Comparison of ENCODE assay signal across 23 cellular contexts in the genomic region with DNA sequence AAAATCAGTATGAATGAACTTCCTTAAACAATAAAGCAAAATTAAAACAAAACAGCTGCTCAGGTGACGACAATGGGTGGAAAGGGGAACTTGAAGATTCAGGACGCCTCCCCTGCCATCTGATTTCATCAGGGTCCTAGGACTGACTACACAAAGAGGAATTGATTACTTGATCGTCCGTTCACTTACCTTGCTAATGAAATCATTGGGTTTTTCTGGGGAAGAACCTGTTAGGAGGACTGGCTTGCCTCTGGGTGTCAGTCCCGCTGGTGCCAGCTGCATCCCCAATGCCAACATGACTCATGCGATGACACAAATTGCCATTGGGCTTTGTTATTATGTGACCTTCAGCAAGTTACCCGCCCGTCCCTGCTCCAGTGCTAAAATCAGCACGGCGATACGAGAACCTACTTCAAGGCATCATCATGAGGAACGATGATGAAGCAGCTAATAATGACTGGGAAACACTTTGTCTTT.
A peak's percentile ranks its signal among the peaks of the same experiment; 100 is the strongest.
DNase-seq lines count a peak whose midpoint lies in the region; ATAC-seq and TF ChIP-seq lines count a peak whose summit lies in the region.
"Had no signal": no experiment of that assay in that cellular context is flagged by ENCODE, and none has a peak within 500 bp of the region (broad histone marks: within the 10 kb centered on the region; RNA-seq: fewer than 3 reads in every experiment).

No MANE protein-coding gene starts in this region.

- CTCF ChIA-PET in A673 (lab: Charles Lee) = no interaction called here

- H3K4me3 ChIP-seq in RWPE2 (ENCODE audit: severe bottlenecking) (no peak overlapping the region), upper lobe of right lung (no peak overlapping the region), A673 (ENCODE audit: low read depth, low read length, poor library complexity, severe bottlenecking) (no peak overlapping the region)
- H3K4me3 ChIP-seq: colonic mucosa, lung, stomach had no signal

- H3K36me3 Mint-ChIP-seq in memory B cell = peaks cover 1% of the 10 kb centered on the region
- H3K36me3 Mint-ChIP-seq: activated naive CD8-positive, alpha-beta T cell treated with anti-CD3 and anti-CD28 coated beads for 36 hours had no signal

- H3K4me3 Mint-ChIP-seq in memory B cell = no peak overlapping the region
- H3K4me3 Mint-ChIP-seq: activated naive CD8-positive, alpha-beta T cell treated with anti-CD3 and anti-CD28 coated beads for 36 hours; activated T-helper 1 cell treated with anti-CD3 and anti-CD28 coated beads, Interleukin-12 subunit alpha, Interleukin-12 subunit beta, Interleukin-2, Interleukin-4 antibody, amounts not matched to agents 30 ng/mL and 10 ng/mL and 1 ng/mL, durations not matched to agents 14 hours and 24 hours and 36 hours; brain had no signal

- POLR2A ChIA-PET in A673 (lab: Charles Lee; ENCODE audit: low non-redundant PET) = no interaction called here

- H3K9me3 Mint-ChIP-seq in memory B cell = no peaks in the 10 kb centered on the region
- H3K9me3 Mint-ChIP-seq: activated naive CD8-positive, alpha-beta T cell treated with anti-CD3 and anti-CD28 coated beads for 36 hours; activated T-helper 1 cell treated with anti-CD3 and anti-CD28 coated beads, Interleukin-12 subunit alpha, Interleukin-12 subunit beta, Interleukin-2, Interleukin-4 antibody, amounts not matched to agents 30 ng/mL and 10 ng/mL and 1 ng/mL, durations not matched to agents 14 hours and 24 hours and 36 hours; brain had no signal

- H3K4me1 Mint-ChIP-seq in memory B cell = peaks cover 6% of the 10 kb centered on the region
- H3K4me1 Mint-ChIP-seq: activated naive CD8-positive, alpha-beta T cell treated with anti-CD3 and anti-CD28 coated beads for 36 hours had no signal

- H3K27me3 ChIP-seq in RWPE2 (ENCODE audit: insufficient read depth, poor library complexity, severe bottlenecking) (no peaks in the 10 kb centered on the region), upper lobe of right lung (no peaks in the 10 kb centered on the region), A673 (replicated peaks; ENCODE audit: insufficient read depth, low read depth, low read length, poor library complexity) (no peaks in the 10 kb centered on the region)
- H3K27me3 ChIP-seq: colonic mucosa, foreskin keratinocyte, stomach had no signal

- DNase-seq in SKM-1 treated with dmso at 0.1 percent for 144 hours (lab: John Stamatoyannopoulos, UW; ENCODE audit: unreplicated experiment) (peak; percentile 14), SKM-1 (lab: John Stamatoyannopoulos, UW; ENCODE audit: unreplicated experiment) (no peak), RWPE2 (ENCODE audit: low spot score) (peak; percentile 19), memory B cell (ENCODE audit: low spot score in 2 of 2) (peak in 1 of 2 donors; percentile 15), upper lobe of right lung (no peak), A673 (ENCODE audit: low spot score) (no peak)
- no peak for DNase-seq in effector CD8-positive, alpha-beta T cell (lab: John Stamatoyannopoulos, UW)
- DNase-seq: 8988T; activated naive CD8-positive, alpha-beta T cell treated with anti-CD3 and anti-CD28 coated beads for 36 hours; colonic mucosa; foreskin keratinocyte; kidney; MM.1S; NCI-H2029; NCI-H524; posterior cingulate gyrus; stomach; T-helper 9 cell had no signal

- H3K9me3 ChIP-seq in RWPE2 (ENCODE audit: severe bottlenecking) = no peaks in the 10 kb centered on the region
- no peaks in the 10 kb centered on the region for H3K9me3 ChIP-seq in upper lobe of right lung
- H3K9me3 ChIP-seq in A673 (ENCODE audit: low read depth, low read length, poor library complexity, severe bottlenecking) = no peaks in the 10 kb centered on the region
- H3K9me3 ChIP-seq: colonic mucosa, stomach had no signal

- peaks cover 1% of the 10 kb centered on the region for H3K27me3 Mint-ChIP-seq in memory B cell
- H3K27me3 Mint-ChIP-seq: activated naive CD8-positive, alpha-beta T cell treated with anti-CD3 and anti-CD28 coated beads for 36 hours; brain had no signal

- BruUV-seq in A673 (replicated peaks; lab: Mats Ljungman, UMichigan) = no TSS peak

- TF ChIP-seq CTCF in RWPE2 (IDR thresholded peaks at IDR 0.05; ENCODE audit: poor library complexity, severe bottlenecking) (no peak), upper lobe of right lung (IDR thresholded peaks at IDR 0.05) (no peak), A673 (conservative IDR thresholded peaks at IDR 0.05; ENCODE audit: low read depth, low read length) (no peak)

- peak overlapping the region; percentile 9 for H3K27ac Mint-ChIP-seq in memory B cell
- H3K27ac Mint-ChIP-seq: activated naive CD8-positive, alpha-beta T cell treated with anti-CD3 and anti-CD28 coated beads for 36 hours; activated T-helper 1 cell treated with anti-CD3 and anti-CD28 coated beads, Interleukin-12 subunit alpha, Interleukin-12 subunit beta, Interleukin-2, Interleukin-4 antibody, amounts not matched to agents 30 ng/mL and 10 ng/mL and 1 ng/mL, durations not matched to agents 14 hours and 24 hours and 36 hours had no signal

- ATAC-seq in RWPE2 (ENCODE audit: low read depth) (no peak), memory B cell (ENCODE audit: low read depth) (peak; percentile 90), upper lobe of right lung (peak; percentile 39), GM21515 (IDR thresholded peaks at IDR 0.05; ENCODE audit: unreplicated experiment) (no peak)
- ATAC-seq: activated CD4-positive, CD25-positive, alpha-beta regulatory T cell treated with anti-CD3 and anti-CD28 coated beads, Interleukin-2, amount 50 U/mL, for 24 hours; foreskin keratinocyte had no signal

- H3K4me1 ChIP-seq in RWPE2 (ENCODE audit: insufficient read depth, poor library complexity, severe bottlenecking) (peaks cover 11% of the 10 kb centered on the region), upper lobe of right lung (no peaks in the 10 kb centered on the region), A673 (ENCODE audit: insufficient read depth, low read length, poor library complexity, severe bottlenecking) (no peaks in the 10 kb centered on the region)
- H3K4me1 ChIP-seq: colonic mucosa, foreskin keratinocyte had no signal

- H3K36me3 ChIP-seq in RWPE2 (ENCODE audit: low read depth) (no peaks in the 10 kb centered on the region), upper lobe of right lung (no peaks in the 10 kb centered on the region), A673 (ENCODE audit: insufficient read depth, low read length, poor library complexity, severe bottlenecking) (no peaks in the 10 kb centered on the region)
- H3K36me3 ChIP-seq: colonic mucosa, stomach had no signal

- intact Hi-C loops in upper lobe of right lung (cut with DNase I) = no loop called here
- intact Hi-C loops in A673 (cut with micrococcal nuclease; ENCODE audit: unreplicated experiment) = no loop called here

- H3K27ac ChIP-seq in RWPE2 (ENCODE audit: poor library complexity, severe bottlenecking) = no peak overlapping the region
- H3K27ac ChIP-seq in upper lobe of right lung = no peak overlapping the region
- no peak overlapping the region for H3K27ac ChIP-seq in A673 (ENCODE audit: low read depth, low read length, poor library complexity, severe bottlenecking)
- H3K27ac ChIP-seq: colonic mucosa, foreskin keratinocyte, stomach had no signal

Comparison
In these comparisons a context has a peak if more than half of its experiments do, and no peak if none do; other contexts are left out.
1. DNase-seq: peak in SKM-1 treated with dmso at 0.1 percent for 144 hours (single experiment) and RWPE2 (single experiment); none in SKM-1 (single experiment), upper lobe of right lung (single experiment), A673 (single experiment) and effector CD8-positive, alpha-beta T cell (single experiment).
2. ATAC-seq: peak in memory B cell (single experiment) and upper lobe of right lung (single experiment); none in RWPE2 (single experiment) and GM21515 (single experiment).